ENCODE assay signal across 16 cellular contexts in genomic region chr2:16933355-16933754, GRCh38.
"Had no signal": no experiment of that assay in that cellular context is flagged by ENCODE, and none has a peak within 500 bp of the region (broad histone marks: within the 10 kb centered on the region; RNA-seq: fewer than 3 reads in every experiment).

No MANE protein-coding gene starts in this region.

- H3K9me3 Mint-ChIP-seq: nephron progenitor cell had no signal

- H3K4me1 Mint-ChIP-seq: naive thymus-derived CD4-positive, alpha-beta T cell had no signal

- H3K27ac Mint-ChIP-seq: naive thymus-derived CD4-positive, alpha-beta T cell had no signal

- H3K27me3 Mint-ChIP-seq: naive thymus-derived CD4-positive, alpha-beta T cell had no signal

- H3K4me3 Mint-ChIP-seq: naive thymus-derived CD4-positive, alpha-beta T cell; nephron progenitor cell had no signal

- ATAC-seq: esophagus mucosa; gastroesophageal sphincter; left lobe of liver; naive thymus-derived CD4-positive, alpha-beta T cell had no signal

- H3K4me3 ChIP-seq: coronary artery, gastroesophageal sphincter, right atrium auricular region, sigmoid colon, skin epidermis had no signal

- DNase-seq: effector CD4-positive, alpha-beta T cell; glutamatergic neuron; islet precursor cell; mammary epithelial cell; naive thymus-derived CD4-positive, alpha-beta T cell; nephron progenitor cell; sigmoid colon; stimulated activated CD4-positive, alpha-beta T cell treated with anti-CD3 and anti-CD28 coated beads, Interleukin-12 subunit alpha, Interleukin-12 subunit beta, amount 100 ng/mL, for 4 hours; stimulated activated naive CD4-positive, alpha-beta T cell treated with Interleukin-2 at 50 U/mL for 16 hours; trophoblast cell had no signal
